1 cellular context compared by ENCODE assay signal in the genomic region with DNA sequence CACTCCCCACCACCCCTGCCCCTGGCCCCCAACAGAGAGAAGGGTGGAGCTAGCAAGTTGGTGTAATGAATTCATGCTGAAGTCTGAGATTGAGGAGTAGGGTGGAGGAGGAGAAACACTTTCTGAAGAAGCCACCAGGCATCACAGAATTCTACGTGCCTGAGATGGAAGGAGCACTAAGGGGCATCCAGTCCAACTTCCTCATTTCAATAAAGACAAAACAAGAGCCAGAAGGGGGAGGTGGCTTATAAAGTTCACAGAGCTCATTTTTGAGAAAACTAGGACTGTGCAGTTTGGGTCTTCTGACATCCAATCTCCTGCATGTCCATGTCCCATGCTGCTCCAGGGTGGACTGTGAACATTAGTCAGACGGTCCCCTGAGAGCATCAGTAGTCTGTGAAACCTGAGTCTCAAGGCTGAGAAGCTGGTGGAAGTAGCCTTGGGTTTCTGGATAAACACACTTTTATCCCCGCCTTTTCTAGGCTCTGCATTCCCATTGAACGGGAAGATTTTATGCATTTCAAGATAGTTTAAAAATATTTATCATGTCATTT.
TF ChIP-seq lines count a peak whose summit lies in the region.

No MANE protein-coding gene starts in this region.

TF ChIP-seq in IMR-90, 13 proteins besides CTCF, POLR2A, EP300 and RAD21:
- no peak for TF ChIP-seq RCOR1 (IDR thresholded peaks at IDR 0.05; ENCODE audit: insufficient replicate concordance, low read length)
- TF ChIP-seq MAFK (IDR thresholded peaks at IDR 0.05; ENCODE audit: low read depth, low read length), result no peak
- TF ChIP-seq, protein P1, sequence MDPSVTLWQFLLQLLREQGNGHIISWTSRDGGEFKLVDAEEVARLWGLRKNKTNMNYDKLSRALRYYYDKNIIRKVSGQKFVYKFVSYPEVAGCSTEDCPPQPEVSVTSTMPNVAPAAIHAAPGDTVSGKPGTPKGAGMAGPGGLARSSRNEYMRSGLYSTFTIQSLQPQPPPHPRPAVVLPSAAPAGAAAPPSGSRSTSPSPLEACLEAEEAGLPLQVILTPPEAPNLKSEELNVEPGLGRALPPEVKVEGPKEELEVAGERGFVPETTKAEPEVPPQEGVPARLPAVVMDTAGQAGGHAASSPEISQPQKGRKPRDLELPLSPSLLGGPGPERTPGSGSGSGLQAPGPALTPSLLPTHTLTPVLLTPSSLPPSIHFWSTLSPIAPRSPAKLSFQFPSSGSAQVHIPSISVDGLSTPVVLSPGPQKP (IDR thresholded peaks at IDR 0.05; ENCODE audit: borderline replicate concordance, low read depth, low read length), result no peak
- TF ChIP-seq FOS (IDR thresholded peaks at IDR 0.05; ENCODE audit: low read depth, low read length), result no peak
- TF ChIP-seq CHD1 (IDR thresholded peaks at IDR 0.05; ENCODE audit: low read depth, low read length), result no peak
- TF ChIP-seq SMC3 (IDR thresholded peaks at IDR 0.05; ENCODE audit: low read depth, low read length), result no peak
- TF ChIP-seq MXI1 (IDR thresholded peaks at IDR 0.05; ENCODE audit: borderline replicate concordance, low read depth, low read length), result no peak
- TF ChIP-seq, protein P2, sequence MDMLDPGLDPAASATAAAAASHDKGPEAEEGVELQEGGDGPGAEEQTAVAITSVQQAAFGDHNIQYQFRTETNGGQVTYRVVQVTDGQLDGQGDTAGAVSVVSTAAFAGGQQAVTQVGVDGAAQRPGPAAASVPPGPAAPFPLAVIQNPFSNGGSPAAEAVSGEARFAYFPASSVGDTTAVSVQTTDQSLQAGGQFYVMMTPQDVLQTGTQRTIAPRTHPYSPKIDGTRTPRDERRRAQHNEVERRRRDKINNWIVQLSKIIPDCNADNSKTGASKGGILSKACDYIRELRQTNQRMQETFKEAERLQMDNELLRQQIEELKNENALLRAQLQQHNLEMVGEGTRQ (IDR thresholded peaks at IDR 0.05; ENCODE audit: low read depth, low read length), result no peak
- TF ChIP-seq MAZ (IDR thresholded peaks at IDR 0.05; ENCODE audit: borderline replicate concordance, low read depth, low read length), result no peak
- no peak for TF ChIP-seq CEBPB (IDR thresholded peaks at IDR 0.05; ENCODE audit: low read depth, low read length)
- no peak for TF ChIP-seq NFE2L2 (IDR thresholded peaks at IDR 0.05; ENCODE audit: low read depth, low read length)
- no peak for TF ChIP-seq RFX5 (IDR thresholded peaks at IDR 0.05; ENCODE audit: low read depth, low read length)
- no peak for TF ChIP-seq BHLHE40 (IDR thresholded peaks at IDR 0.05; ENCODE audit: low read depth, low read length)
